In the genomic region with DNA sequence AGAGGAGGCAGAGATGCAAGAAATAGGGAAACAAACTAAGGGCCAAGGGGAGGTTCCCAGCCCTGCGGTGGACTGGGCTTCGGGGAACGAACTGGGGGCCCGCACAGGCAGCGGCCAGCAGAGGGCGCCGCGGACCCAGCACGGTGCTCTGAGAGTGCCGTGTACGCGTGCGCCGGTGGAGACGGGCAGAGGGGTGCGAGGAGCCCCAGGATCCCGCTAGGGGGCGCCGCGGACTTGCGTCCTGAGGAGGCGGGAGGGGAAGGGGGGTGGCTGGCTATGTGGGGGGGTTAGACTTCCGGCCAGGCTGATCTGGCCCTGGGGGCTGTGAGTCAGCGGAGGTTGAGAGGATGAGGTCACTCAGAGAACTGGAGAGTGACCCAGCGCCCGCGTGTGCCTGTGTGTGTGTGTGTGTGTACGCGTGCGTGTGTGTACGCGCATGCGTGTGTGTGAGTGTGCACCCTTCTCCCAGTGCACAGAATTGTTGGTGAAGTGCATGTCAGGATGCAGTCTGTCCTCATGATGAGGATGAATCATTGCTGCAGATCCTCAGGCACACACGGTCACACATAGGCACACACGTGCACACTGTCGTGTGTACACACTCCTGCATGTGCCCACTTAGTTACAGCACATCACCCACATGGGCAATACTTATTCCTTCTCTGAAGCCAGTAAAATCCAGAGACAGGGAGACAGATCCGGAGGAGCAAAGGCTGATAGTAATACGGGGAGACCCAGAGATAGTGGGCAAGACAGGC, we compare ENCODE assay signal across 8 cellular contexts. TPM values are rescaled to one million over a fixed set of nuclear protein-coding genes. Genes with fewer than 3 reads are reported as not detected.
DNase-seq lines count a peak whose midpoint lies in the region; ATAC-seq and TF ChIP-seq lines count a peak whose summit lies in the region.

No MANE protein-coding gene starts in this region.

- H3K4me1 Mint-ChIP-seq in dendritic cell treated with granulocyte-macrophage colony-stimulating factor and Interleukin-4, amounts not matched to agents 40 ng/mL and 50 ng/mL, for 4 days (ENCODE audit: low read depth): peaks cover 94% of the 10 kb centered on the region

- no peaks in the 10 kb centered on the region for H3K36me3 Mint-ChIP-seq in dendritic cell treated with granulocyte-macrophage colony-stimulating factor and Interleukin-4, amounts not matched to agents 40 ng/mL and 50 ng/mL, for 4 days (ENCODE audit: low read depth)

- H3K27ac Mint-ChIP-seq in dendritic cell treated with granulocyte-macrophage colony-stimulating factor and Interleukin-4, amounts not matched to agents 40 ng/mL and 50 ng/mL, for 4 days: peak overlapping the region; percentile 45

- DNase-seq in AG09319 (ENCODE audit: extremely low read depth, low read depth) (peak; percentile 97), NCI-H69 (lab: John Stamatoyannopoulos, UW) (peak; percentile 98), lower leg skin (ENCODE audit: low spot score in 2 of 2) (peak; percentile 89 to 99)
- DNase-seq in activated CD4-positive, alpha-beta T cell treated with anti-CD3 and anti-CD28 coated beads, Interleukin-2, amount 50 U/mL, for 1 hour: peak; percentile 91
- DNase-seq in stimulated activated CD4-positive, alpha-beta T cell treated with anti-CD3 and anti-CD28 coated beads, Interleukin-4, amount 100 ng/mL, for 24 hours: peak; percentile 92

- ATAC-seq in GM19035 (IDR thresholded peaks at IDR 0.05; ENCODE audit: unreplicated experiment) (peak; percentile 62), HG03558 (IDR thresholded peaks at IDR 0.05; ENCODE audit: extremely low read depth, unreplicated experiment) (peak; percentile 56)

- peak; percentile 99 for TF ChIP-seq CTCF in AG09319 (IDR thresholded peaks at IDR 0.05; ENCODE audit: low read depth, low read length)
- peak in 2 of 3 donors; percentile 68 to 93 for TF ChIP-seq CTCF in lower leg skin (IDR thresholded peaks at IDR 0.05)

- intact Hi-C loops in dendritic cell treated with granulocyte-macrophage colony-stimulating factor and Interleukin-4, amounts not matched to agents 40 ng/mL and 50 ng/mL, for 4 days (cut with micrococcal nuclease): loop anchor here (2.0 kb wide), 1 partner anchor 19 kb away; no protein-coding TSS in a partner anchor
- intact Hi-C loops in lower leg skin (cut with DNase I; ENCODE audit: low total_unique reads): loop anchor here (5.0 kb wide), 1 partner anchor 38 kb away; no protein-coding TSS in a partner anchor

- H3K9me3 Mint-ChIP-seq in dendritic cell treated with granulocyte-macrophage colony-stimulating factor and Interleukin-4, amounts not matched to agents 40 ng/mL and 50 ng/mL, for 4 days: no peaks in the 10 kb centered on the region

- H3K4me3 ChIP-seq in lower leg skin (ENCODE audit: low read depth, poor library complexity, severe bottlenecking): no peak overlapping the region

- peak overlapping the region; percentile 11 for H3K4me3 Mint-ChIP-seq in dendritic cell treated with granulocyte-macrophage colony-stimulating factor and Interleukin-4, amounts not matched to agents 40 ng/mL and 50 ng/mL, for 4 days

- 12 to 15% methylated on average over 37 to 38 of the region's 38 CpGs for WGBS in lower leg skin, 2 donors

- H3K27me3 Mint-ChIP-seq in dendritic cell treated with granulocyte-macrophage colony-stimulating factor and Interleukin-4, amounts not matched to agents 40 ng/mL and 50 ng/mL, for 4 days: peaks cover 61% of the 10 kb centered on the region

- TF ChIP-seq POLR2A in lower leg skin (IDR thresholded peaks at IDR 0.05): no peak

RNA-seq across cellular contexts. Expression of gene NES, which starts 17.0 kb away (rescaled TPM):
- total RNA-seq in lower leg skin: 1 to 10 TPM; 2.4 to 8.9 (median 5.0) TPM

RNA-seq across cellular contexts. Expression of gene BCAN, which starts 18.3 kb away (rescaled TPM):
- total RNA-seq in lower leg skin: 10 to 100 TPM; 21.9 to 50.1 (median 26.0) TPM

RNA-seq across cellular contexts. Expression of gene HAPLN2, which starts 41.0 kb away (rescaled TPM):
- total RNA-seq in lower leg skin: 1 to 10 TPM in 1 of 4 donors, under 1 TPM in 2, not detected in 1; 0.68 to 1.0 (median 0.80) TPM

RNA-seq across cellular contexts. Expression of gene CRABP2, which starts 45.2 kb away (rescaled TPM):
- total RNA-seq in lower leg skin: 100 to 1,000 TPM in 1 of 4 donors, 10 to 100 TPM in 3; 67.9 to 103 (median 96.1) TPM

RNA-seq across cellular contexts. Expression of gene GPATCH4, which starts 58.9 kb away (rescaled TPM):
- total RNA-seq in lower leg skin: 10 to 100 TPM in 3 of 4 donors, 1 to 10 TPM in 1; 10.0 to 18.5 (median 13.9) TPM
